ENCODE assay signal across 1 cellular context in the genomic region with DNA sequence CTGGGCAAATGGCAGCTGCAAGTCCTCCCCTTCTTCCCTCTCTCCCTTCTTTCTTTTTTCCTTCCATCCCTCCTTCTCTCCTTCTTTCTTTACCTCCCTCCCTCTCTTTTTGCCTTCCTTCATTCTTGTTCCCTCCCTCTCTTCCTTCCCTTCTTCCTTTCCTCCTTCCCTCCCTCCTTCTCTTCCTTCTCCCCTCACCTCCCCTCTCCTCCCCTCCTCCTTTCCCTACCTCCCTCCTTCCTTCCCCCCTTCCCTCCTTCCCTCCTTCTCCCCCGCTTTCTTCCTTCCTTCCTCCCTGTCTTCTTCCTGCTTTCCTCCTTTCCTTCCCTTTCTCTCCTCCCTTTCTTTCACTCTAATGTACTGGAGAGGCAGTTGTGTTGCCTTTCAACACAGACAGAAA.
TF ChIP-seq lines count a peak whose summit lies in the region.

No MANE protein-coding gene starts in this region.

TF ChIP-seq in HepG2, 621 proteins besides CTCF, POLR2A, EP300 and RAD21 (continued from another document):
- TF ChIP-seq ZNF687 (CRISPR knock-in tag; IDR thresholded peaks at IDR 0.05) (no peak), FOXK2 (IDR thresholded peaks at IDR 0.05) (0 out of 2 replicates have a peak, but pooled peaks have one; percentile 6), GATAD2A (CRISPR knock-in tag; IDR thresholded peaks at IDR 0.05) (no peak), BCL6 (CRISPR knock-in tag; IDR thresholded peaks at IDR 0.05) (no peak), FOXA1 (IDR thresholded peaks at IDR 0.05) (peak; percentile 23; the same call in 1 of the 2 replicates), FOXA1 (CRISPR knock-in tag; IDR thresholded peaks at IDR 0.05) (no peak)
